ENCODE assay signal across 8 cellular contexts in the genomic region with DNA sequence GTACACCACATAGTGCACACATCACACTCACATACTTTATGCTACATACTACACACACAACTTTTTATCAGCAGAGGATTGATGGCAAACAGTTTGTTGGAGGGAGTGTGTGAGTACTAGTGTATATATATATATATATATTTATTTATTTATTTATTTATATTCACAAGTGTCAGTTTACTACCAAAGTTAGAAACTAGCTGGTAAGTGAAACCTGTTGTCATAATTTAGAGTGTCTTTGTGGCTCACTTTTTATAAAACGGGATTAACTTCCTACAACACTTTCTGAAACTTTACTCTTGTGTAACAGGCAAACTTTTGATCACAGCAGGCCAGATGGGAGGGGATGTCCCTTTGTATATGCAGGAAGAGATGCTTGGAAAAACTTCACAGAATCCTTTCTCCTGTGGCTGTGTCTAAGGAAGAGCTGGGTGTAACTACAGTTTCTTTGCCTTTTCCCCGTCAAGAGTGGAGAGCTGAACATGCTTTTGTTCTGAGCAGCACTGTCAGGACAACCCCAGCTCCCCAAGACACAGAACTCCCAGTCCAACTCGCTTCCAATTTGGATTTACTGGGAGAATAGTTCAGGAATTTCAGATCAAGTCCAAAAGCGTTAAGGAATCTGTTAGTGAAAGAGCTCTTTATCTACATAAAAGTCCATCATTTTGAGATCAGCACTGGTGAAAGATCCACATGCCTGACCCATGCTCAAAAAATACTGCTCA. TPM values are rescaled to one million over a fixed set of nuclear protein-coding genes. Genes with fewer than 3 reads are reported as not detected.
A peak's percentile ranks its signal among the peaks of the same experiment; 100 is the strongest.
DNase-seq lines count a peak whose midpoint lies in the region; ATAC-seq, FAIRE-seq and TF ChIP-seq lines count a peak whose summit lies in the region.

No MANE protein-coding gene starts in this region.

- H3K9me3 ChIP-seq in BLaER1 treated with 17β-estradiol and CSF1 and Interleukin-3, amounts not matched to agents 10 nM and 100 nM (replicated peaks in 1 of 11), result peaks cover 12 to 18% (median 17%) of the 10 kb centered on the region in 11 experiments; a peak in 20 of 22 replicates
- no peaks in the 10 kb centered on the region for H3K9me3 ChIP-seq in muscle layer of colon (ENCODE audit: low read length)

- TF ChIP-seq CTCF in bronchial epithelial cell (IDR thresholded peaks at IDR 0.05; ENCODE audit: insufficient read depth, low read length, severe bottlenecking) (no peak), foreskin keratinocyte (conservative IDR thresholded peaks at IDR 0.05) (no peak)

- FAIRE-seq in bronchial epithelial cell (lab: Jason Lieb, UNC), result no peak

- H3K4me1 ChIP-seq in BLaER1 treated with 17β-estradiol and CSF1 and Interleukin-3, amounts not matched to agents 10 nM and 100 nM, result peaks cover 0 to 15% (median 6%) of the 10 kb centered on the region in 10 experiments; a peak in 13 of 20 replicates
- H3K4me1 ChIP-seq in muscle layer of colon (ENCODE audit: insufficient read depth, low read length) (peaks cover 27% of the 10 kb centered on the region), foreskin keratinocyte (peaks cover 23% of the 10 kb centered on the region)

- H3K27me3 ChIP-seq in BLaER1 treated with 17β-estradiol and CSF1 and Interleukin-3, amounts not matched to agents 10 nM and 100 nM, result peaks cover 44 to 72% (median 63%) of the 10 kb centered on the region in 11 experiments
- no peaks in the 10 kb centered on the region for H3K27me3 ChIP-seq in bronchial epithelial cell (ENCODE audit: control insufficient read depth, insufficient read depth, low read length)
- no peaks in the 10 kb centered on the region for H3K27me3 ChIP-seq in muscle layer of colon (ENCODE audit: control insufficient read depth in 1 of 2, insufficient read depth in 2 of 2, low read length in 2 of 2)
- no peaks in the 10 kb centered on the region for H3K27me3 ChIP-seq in foreskin keratinocyte

- H3K9ac ChIP-seq in BLaER1 treated with 17β-estradiol and CSF1 and Interleukin-3, amounts not matched to agents 10 nM and 100 nM, result peak overlapping the region in 1 of 11 experiments; percentile 65; a peak in 2 of 22 replicates
- peak overlapping the region; percentile 24 for H3K9ac ChIP-seq in muscle layer of colon (ENCODE audit: low read length)

- no peak overlapping the region for H3K27ac ChIP-seq in BLaER1 treated with 17β-estradiol and CSF1 and Interleukin-3, amounts not matched to agents 10 nM and 100 nM
- H3K27ac ChIP-seq in muscle layer of colon (ENCODE audit: low read depth, low read length) (peak overlapping the region; percentile 78), foreskin keratinocyte (no peak overlapping the region)

- H3K4me3 ChIP-seq in BLaER1 treated with 17β-estradiol and CSF1 and Interleukin-3, amounts not matched to agents 10 nM and 100 nM, result peak overlapping the region in 7 of 10 experiments; percentile 76 to 95 (median 82); a peak in 13 of 20 replicates
- H3K4me3 ChIP-seq in Jurkat, Clone E6-1 (ENCODE audit: low read length), result peak overlapping the region; percentile 81
- H3K4me3 ChIP-seq in bronchial epithelial cell (ENCODE audit: low read depth, low read length), result peak overlapping the region; percentile 96
- peak overlapping the region in 1 of 2 donors; percentile 82 for H3K4me3 ChIP-seq in muscle layer of colon (ENCODE audit: low read depth in 1 of 2, low read length in 2 of 2)

- H3K4me2 ChIP-seq in BLaER1 treated with 17β-estradiol and CSF1 and Interleukin-3, amounts not matched to agents 10 nM and 100 nM, result peak overlapping the region; percentile 83 to 96 (median 94); a peak in 20 of 22 replicates

- H4K20me1 ChIP-seq in BLaER1 treated with 17β-estradiol and CSF1 and Interleukin-3, amounts not matched to agents 10 nM and 100 nM, result peaks cover 0 to 6% (median 0%) of the 10 kb centered on the region in 11 experiments; a peak in 1 of 22 replicates

- no peak for DNase-seq in Jurkat, Clone E6-1 (ENCODE audit: low read depth, low spot score)
- no peak for DNase-seq in bronchial epithelial cell (ENCODE audit: low read depth)
- DNase-seq in foreskin keratinocyte, result no peak
- no peak for DNase-seq in activated effector memory CD4-positive, alpha-beta T cell treated with Interleukin-2 at 50 U/mL for 16 hours
- DNase-seq in sciatic nerve (ENCODE audit: low spot score), result no peak
- no peak for DNase-seq in mesenteric fat pad (ENCODE audit: low spot score)

- intact Hi-C loops in sciatic nerve (cut with DNase I), result no loop called here

- no peak for ATAC-seq in foreskin keratinocyte
- no peak for ATAC-seq in sciatic nerve

- no peaks in the 10 kb centered on the region for H3K36me3 ChIP-seq in BLaER1 treated with 17β-estradiol and CSF1 and Interleukin-3, amounts not matched to agents 10 nM and 100 nM
- H3K36me3 ChIP-seq in bronchial epithelial cell (ENCODE audit: control insufficient read depth, insufficient read depth, low read length) (no peaks in the 10 kb centered on the region), muscle layer of colon (ENCODE audit: insufficient read depth, low read length) (no peaks in the 10 kb centered on the region)

RNA-seq across cellular contexts. Expression of a gene that starts 1.8 kb away (rescaled TPM):
- polyA plus RNA-seq in Jurkat, Clone E6-1 (2012; ENCODE audit: insufficient read depth, insufficient read length), result 6.2 TPM
- total RNA-seq in bronchial epithelial cell, result 0.26 and 0.77 TPM in 2 replicates
- 0.46 and 1.1 TPM in 2 replicates for total RNA-seq in foreskin keratinocyte
- polyA plus RNA-seq in foreskin keratinocyte, result 0.51 and 0.79 TPM in 2 replicates
- 0.76 TPM for total RNA-seq in sciatic nerve
- 0.61 TPM for total RNA-seq in mesenteric fat pad
